In genomic region chr20:36333841-36334240, GRCh38 we compare ENCODE assay signal across 19 cellular contexts. TPM values are rescaled to one million over a fixed set of nuclear protein-coding genes. Genes with fewer than 3 reads are reported as not detected.
A peak's percentile ranks its signal among the peaks of the same experiment; 100 is the strongest.
DNase-seq lines count a peak whose midpoint lies in the region; ATAC-seq and TF ChIP-seq lines count a peak whose summit lies in the region.
"Had no signal": no experiment of that assay in that cellular context is flagged by ENCODE, and none has a peak within 500 bp of the region (broad histone marks: within the 10 kb centered on the region; RNA-seq: fewer than 3 reads in every experiment).

No MANE protein-coding gene starts in this region.

- no peak for TF ChIP-seq EP300 in stomach (IDR thresholded peaks at IDR 0.05)

- TF ChIP-seq CTCF in PC-3 (conservative IDR thresholded peaks at IDR 0.05; ENCODE audit: low read depth, low read length) (no peak), stomach (IDR thresholded peaks at IDR 0.05) (no peak), CD14-positive monocyte (IDR thresholded peaks at IDR 0.05) (no peak)

- no peaks in the 10 kb centered on the region for H3K79me2 ChIP-seq in PC-3 (ENCODE audit: low read length)

- no peaks in the 10 kb centered on the region for H3K9me3 ChIP-seq in PC-3 (ENCODE audit: low read length)
- H3K9me3 ChIP-seq in T-helper 17 cell (ENCODE audit: control insufficient read depth, low read length, poor library complexity, severe bottlenecking) = no peaks in the 10 kb centered on the region
- H3K9me3 ChIP-seq in neuronal stem cell (replicated peaks in 1 of 2; ENCODE audit: control insufficient read depth in 2 of 2, insufficient read depth in 1 of 2, low read depth in 1 of 2, low read length in 2 of 2) = no peaks in the 10 kb centered on the region
- H3K9me3 ChIP-seq in stomach = no peaks in the 10 kb centered on the region

- no peak overlapping the region for H2BK15ac ChIP-seq in neuronal stem cell (ENCODE audit: low read length)

- H3K27ac Mint-ChIP-seq in T-helper 17 cell (peak overlapping the region; percentile 34), CD14-positive monocyte (peak overlapping the region in 1 of 7 donors; percentile 35)
- H3K27ac Mint-ChIP-seq: CD4-positive, alpha-beta memory T cell had no signal

- no peak overlapping the region for H3K4me3 ChIP-seq in PC-3 (ENCODE audit: low read length)
- no peak overlapping the region for H3K4me3 ChIP-seq in neuronal stem cell (ENCODE audit: low read length in 2 of 2)
- H3K4me3 ChIP-seq in stomach = no peak overlapping the region
- H3K4me3 ChIP-seq: K562 had no signal

- peaks cover 7% of the 10 kb centered on the region for H3K4me1 ChIP-seq in PC-3 (ENCODE audit: insufficient read depth, low read length)
- H3K4me1 ChIP-seq in neuronal stem cell (ENCODE audit: control insufficient read depth in 2 of 2, insufficient read depth in 1 of 2, low read depth in 1 of 2, low read length in 2 of 2) = peaks cover 4 to 8% of the 10 kb centered on the region in 2 donors
- no peaks in the 10 kb centered on the region for H3K4me1 ChIP-seq in stomach

- POLR2A ChIA-PET in PC-3 (lab: Charles Lee; ENCODE audit: unreplicated experiment) = no interaction called here

- TF ChIP-seq POLR2A in stomach (IDR thresholded peaks at IDR 0.05) = no peak

- peaks cover 17% of the 10 kb centered on the region for H3K27me3 ChIP-seq in PC-3 (ENCODE audit: low read length)
- H3K27me3 ChIP-seq in neuronal stem cell (ENCODE audit: control insufficient read depth in 3 of 3, insufficient read depth in 3 of 3, low read depth in 1 of 3, low read length in 3 of 3) = peaks cover 0 to 61% (median 0%) of the 10 kb centered on the region in 3 experiments
- peaks cover 0 to 79% (median 46%) of the 10 kb centered on the region in 3 donors for H3K27me3 ChIP-seq in stomach

- H3K4me3 Mint-ChIP-seq in T-helper 17 cell (no peak overlapping the region), CD14-positive monocyte (no peak overlapping the region)
- H3K4me3 Mint-ChIP-seq: CD4-positive, alpha-beta memory T cell had no signal

- WGBS in neuronal stem cell (ENCODE audit: extremely low coverage in 2 of 2, insufficient read length in 2 of 2, insufficient replicate concordance in 1 of 2), 2 donors = no CpG with 5 or more reads among the region's 5 CpGs
- WGBS in stomach, 5 donors = 40 to 58% (median 54%) methylated on average over 5 of the region's 5 CpGs

- peaks cover 9% of the 10 kb centered on the region for H3K36me3 Mint-ChIP-seq in T-helper 17 cell (ENCODE audit: low read depth)
- no peaks in the 10 kb centered on the region for H3K36me3 Mint-ChIP-seq in CD14-positive monocyte
- H3K36me3 Mint-ChIP-seq: CD4-positive, alpha-beta memory T cell had no signal

- DNase-seq in PC-3 (peak; percentile 19), T-helper 17 cell (no peak), neuronal stem cell (ENCODE audit: low spot score) (no peak), stomach (peak; percentile 29), HCEC 1CT (no peak), CD14-positive monocyte (ENCODE audit: low spot score) (no peak)
- DNase-seq: ACHN; AML-193; CD4-positive, alpha-beta memory T cell; DMS153; DMS79; GDM1; GOT3; H9; IMR-90 had no signal

- H4K8ac ChIP-seq in neuronal stem cell (ENCODE audit: low read depth, low read length) = no peak overlapping the region

- no TSS peak for BruUV-seq in PC-3 (replicated peaks; lab: Mats Ljungman, UMichigan)

- H3K9ac ChIP-seq in PC-3 (ENCODE audit: low read length) (no peak overlapping the region), neuronal stem cell (ENCODE audit: low read depth, low read length, poor library complexity) (peak overlapping the region; percentile 80)

- CTCF ChIA-PET in PC-3 (lab: Charles Lee) = no interaction called here

- intact Hi-C loops in PC-3 (cut with micrococcal nuclease) = no loop called here
- intact Hi-C loops in stomach (cut with DNase I; ENCODE audit: low total_unique reads) = no loop called here
- intact Hi-C loops in CD14-positive monocyte (cut with micrococcal nuclease) = no loop called here

- H3K9me3 Mint-ChIP-seq in CD14-positive monocyte = peaks cover 0 to 3% (median 1%) of the 10 kb centered on the region in 7 donors
- H3K9me3 Mint-ChIP-seq: H9 had no signal

- no peak overlapping the region for H3K27ac ChIP-seq in PC-3 (ENCODE audit: low read length)
- H3K27ac ChIP-seq in neuronal stem cell (replicated peaks; ENCODE audit: low read length) = no peak overlapping the region
- no peak overlapping the region for H3K27ac ChIP-seq in stomach
- H3K27ac ChIP-seq: C4-2B, HL-60 had no signal

- H2AK5ac ChIP-seq in neuronal stem cell (ENCODE audit: low read depth, low read length) = no peak overlapping the region

- H3K23ac ChIP-seq in neuronal stem cell (ENCODE audit: low read depth, low read length, poor library complexity) = peak overlapping the region; percentile 52

- no peak overlapping the region for H2BK120ac ChIP-seq in neuronal stem cell (ENCODE audit: low read depth, low read length)

- H3K79me1 ChIP-seq in neuronal stem cell (ENCODE audit: low read depth, low read length) = peaks cover 4% of the 10 kb centered on the region

- H4K20me1 ChIP-seq in PC-3 (ENCODE audit: low read length) = no peaks in the 10 kb centered on the region

- H4K91ac ChIP-seq in neuronal stem cell (ENCODE audit: low read depth, low read length, poor library complexity) = no peak overlapping the region

- H3K27me3 Mint-ChIP-seq in T-helper 17 cell (peaks cover 56% of the 10 kb centered on the region), CD14-positive monocyte (ENCODE audit: low read depth in 3 of 3) (peaks cover 17 to 32% (median 26%) of the 10 kb centered on the region in 3 donors)

- H3K36me3 ChIP-seq in PC-3 (ENCODE audit: low read depth, low read length) (no peaks in the 10 kb centered on the region), neuronal stem cell (replicated peaks in 1 of 2; ENCODE audit: control insufficient read depth in 2 of 2, insufficient read depth in 2 of 2, low read length in 2 of 2) (no peaks in the 10 kb centered on the region), stomach (no peaks in the 10 kb centered on the region)

- H3K4me2 ChIP-seq in PC-3 (ENCODE audit: low read length) (no peak overlapping the region), neuronal stem cell (ENCODE audit: insufficient read depth, low read length, poor library complexity, severe bottlenecking) (no peak overlapping the region)

- H3K14ac ChIP-seq in neuronal stem cell (ENCODE audit: low read length) = no peak overlapping the region

- H3F3A ChIP-seq in PC-3 (ENCODE audit: low read length, unreplicated experiment) = no peaks in the 10 kb centered on the region

- H3K9me2 ChIP-seq in PC-3 (replicated peaks; ENCODE audit: low read length) = no peaks in the 10 kb centered on the region

- no peak overlapping the region for H2BK12ac ChIP-seq in neuronal stem cell (ENCODE audit: low read length)

- ATAC-seq in PC-3 (0 out of 2 replicates have a peak, but pooled peaks have one; percentile 27), T-helper 17 cell (no peak), GM21528 (IDR thresholded peaks at IDR 0.05; ENCODE audit: low FRiP score, unreplicated experiment) (no peak)
- ATAC-seq: K562 had no signal

- peaks cover 4% of the 10 kb centered on the region for H3K4me1 Mint-ChIP-seq in T-helper 17 cell
- no peaks in the 10 kb centered on the region for H3K4me1 Mint-ChIP-seq in CD14-positive monocyte
- H3K4me1 Mint-ChIP-seq: CD4-positive, alpha-beta memory T cell had no signal

- H2AFZ ChIP-seq in PC-3 (ENCODE audit: low read length) (no peak overlapping the region), neuronal stem cell (ENCODE audit: low read length) (no peak overlapping the region)

- H3K4ac ChIP-seq in neuronal stem cell (ENCODE audit: low read length) = no peak overlapping the region

- no peak overlapping the region for H2BK5ac ChIP-seq in neuronal stem cell (ENCODE audit: low read length)

- H3K18ac ChIP-seq in neuronal stem cell (ENCODE audit: low read length) = no peak overlapping the region

RNA-seq across cellular contexts. Expression of gene DLGAP4, which starts 27.7 kb away (rescaled TPM):
- total RNA-seq in PC-3 (2014; rRNA removed) (21.0 and 27.9 TPM in 2 replicates), T-helper 17 cell (10 to 100 TPM; 33.9 to 45.4 TPM), stomach (10 to 100 TPM; 15.1 to 92.2 (median 54.0) TPM)
- 98.6 TPM for polyA plus RNA-seq in neuronal stem cell (2013, experiment 1 of 2)
- 99.8 TPM for polyA plus RNA-seq in neuronal stem cell (2013, experiment 2 of 2)
- polyA plus RNA-seq in stomach (10 to 100 TPM; 15.1 to 26.4 (median 21.1) TPM), CD14-positive monocyte (10 to 100 TPM in 1 of 2 donors, 1 to 10 TPM in 1; 9.9 to 17.6 TPM)

Comparison
In these comparisons a context has a peak if more than half of its experiments do, and no peak if none do; other contexts are left out.
1. DNase-seq: peak in PC-3 (single experiment) and stomach (single experiment); none in T-helper 17 cell (0 of 3), neuronal stem cell (single experiment), HCEC 1CT (single experiment) and CD14-positive monocyte (single experiment).